In genomic region chr15:46709461-46709860, GRCh38 we compare ENCODE assay signal across 24 cellular contexts.
"Had no signal": no experiment of that assay in that cellular context is flagged by ENCODE, and none has a peak within 500 bp of the region (broad histone marks: within the 10 kb centered on the region; RNA-seq: fewer than 3 reads in every experiment).

No MANE protein-coding gene starts in this region.

- H3K4me1 ChIP-seq: esophagus squamous epithelium, heart right ventricle, left lung, right lobe of liver, stomach, testis, tibial artery had no signal

- DNase-seq: dermis blood vessel endothelial cell; effector memory CD8-positive, alpha-beta T cell; erythroblast; esophagus squamous epithelium; foreskin melanocyte; glutamatergic neuron; heart right ventricle; hypothalamus; kidney; left lung; mesendoderm; midbrain; naive thymus-derived CD4-positive, alpha-beta T cell; nephron progenitor cell; nucleus accumbens; posterior cingulate gyrus; right lobe of liver; stimulated activated CD4-positive, alpha-beta T cell treated with anti-CD3 and anti-CD28 coated beads, Interleukin-2, amount 100 ng/mL, for 24 hours; stimulated activated CD4-positive, alpha-beta T cell treated with anti-CD3 and anti-CD28 coated beads, Interleukin-4, amount 100 ng/mL, for 24 hours; stimulated activated naive CD4-positive, alpha-beta T cell treated with Interleukin-2 at 50 U/mL for 16 hours; stomach; testis; tibial artery had no signal

- H3K27ac ChIP-seq: coronary artery, esophagus squamous epithelium, heart right ventricle, left lung, right lobe of liver, stomach, testis, tibial artery had no signal

- H3K9me3 ChIP-seq: right lobe of liver, testis, tibial artery had no signal

- H3K36me3 ChIP-seq: esophagus squamous epithelium, heart right ventricle, left lung, right lobe of liver, stomach, tibial artery had no signal

- H3K4me3 ChIP-seq: coronary artery, esophagus squamous epithelium, heart right ventricle, left lung, right lobe of liver, stomach, testis, tibial artery had no signal

- H3K27me3 ChIP-seq: esophagus squamous epithelium, heart right ventricle, left lung, right lobe of liver, stomach, testis, tibial artery had no signal
